In the genomic region with DNA sequence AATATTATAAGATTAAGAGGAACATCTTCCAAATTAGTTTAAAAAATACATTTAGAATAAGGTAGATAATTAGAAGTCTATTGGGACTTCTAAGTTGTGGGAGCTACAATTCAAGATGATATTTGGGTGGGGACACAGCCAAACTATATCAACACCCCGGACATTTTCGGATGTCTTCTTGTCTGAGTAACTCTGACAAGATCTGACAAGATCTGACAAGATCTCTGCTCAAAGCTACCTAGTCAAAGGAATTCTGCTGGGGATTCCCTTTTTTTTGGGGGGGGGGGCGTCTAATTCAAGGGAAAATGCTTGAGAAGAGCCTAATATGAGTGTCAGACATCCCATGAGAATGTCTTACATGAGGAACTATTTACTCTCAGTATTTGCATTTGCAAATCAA, we compare ENCODE assay signal across 35 cellular contexts. TPM values are rescaled to one million over a fixed set of nuclear protein-coding genes. Genes with fewer than 3 reads are reported as not detected.
DNase-seq lines count a peak whose midpoint lies in the region; ATAC-seq, FAIRE-seq and TF ChIP-seq lines count a peak whose summit lies in the region.
"Had no signal": no experiment of that assay in that cellular context is flagged by ENCODE, and none has a peak within 500 bp of the region (broad histone marks: within the 10 kb centered on the region; RNA-seq: fewer than 3 reads in every experiment).

No MANE protein-coding gene starts in this region.

- POLR2A ChIA-PET in RWPE1 (lab: Yijun Ruan, JAX; ENCODE audit: low non-redundant PET): no interaction called here

- TF ChIP-seq CTCF in bronchial epithelial cell (IDR thresholded peaks at IDR 0.05; ENCODE audit: insufficient read depth, low read length, severe bottlenecking): no peak
- no peak for TF ChIP-seq CTCF in epithelial cell of esophagus (IDR thresholded peaks at IDR 0.05; ENCODE audit: insufficient read depth, low read depth, low read length, missing control alignments)
- TF ChIP-seq CTCF in RWPE1 (conservative IDR thresholded peaks at IDR 0.05; ENCODE audit: low read depth): no peak

- H3K27me3 ChIP-seq in bronchial epithelial cell (ENCODE audit: control insufficient read depth, insufficient read depth, low read length): no peaks in the 10 kb centered on the region
- H3K27me3 ChIP-seq: BE2C; BLaER1; BLaER1 treated with 17β-estradiol and CSF1 and Interleukin-3, amounts not matched to agents 10 nM and 100 nM had no signal

- FAIRE-seq in A204.1 (lab: Jason Lieb, UNC): peak; percentile 90
- no peak for FAIRE-seq in bronchial epithelial cell (lab: Jason Lieb, UNC)
- FAIRE-seq: A549, D721Med had no signal

- no peak overlapping the region for H3K27ac ChIP-seq in RWPE1
- H3K27ac ChIP-seq: 22Rv1; A549; BLaER1; BLaER1 treated with 17β-estradiol and CSF1 and Interleukin-3, amounts not matched to agents 10 nM and 100 nM; C4-2B had no signal

- peak; percentile 69 for DNase-seq in bronchial epithelial cell (ENCODE audit: low read depth)
- peak; percentile 69 for DNase-seq in epithelial cell of esophagus (ENCODE audit: low read depth)
- no peak for DNase-seq in RWPE1 (ENCODE audit: low spot score)
- DNase-seq in UCSD-AML1 (lab: John Stamatoyannopoulos, UW; ENCODE audit: unreplicated experiment): no peak
- DNase-seq: 8988T; ACHN; AML-193; BE2C; C1 segment of cervical spinal cord; Caco-2; Calu3; CD4-positive, alpha-beta memory T cell; CD4-positive, alpha-beta T cell; CD4-positive, CD25-positive, alpha-beta regulatory T cell; CD8-positive, alpha-beta memory T cell; CD8-positive, alpha-beta T cell; COR-L47; DMS 273 treated with DMSO at 0.1 percent for 48 hours; DMS153; DMS53; DMS79; DMS79 treated with DMSO at 0.1 percent for 48 hours; DND-41; EL had no signal

- no peak for ATAC-seq in HG03432 (IDR thresholded peaks at IDR 0.05; ENCODE audit: unreplicated experiment)
- ATAC-seq: A549; CD8-positive, alpha-beta T cell had no signal

- CTCF ChIA-PET in RWPE1 (lab: Yijun Ruan, JAX): no interaction called here

- no peaks in the 10 kb centered on the region for H3K36me3 ChIP-seq in bronchial epithelial cell (ENCODE audit: control insufficient read depth, insufficient read depth, low read length)
- H3K36me3 ChIP-seq: BE2C; BLaER1; BLaER1 treated with 17β-estradiol and CSF1 and Interleukin-3, amounts not matched to agents 10 nM and 100 nM had no signal

- H3K4me3 ChIP-seq in bronchial epithelial cell (ENCODE audit: low read depth, low read length) (no peak overlapping the region), epithelial cell of esophagus (ENCODE audit: low read length) (no peak overlapping the region)
- H3K4me3 ChIP-seq: A549; BLaER1; BLaER1 treated with 17β-estradiol and CSF1 and Interleukin-3, amounts not matched to agents 10 nM and 100 nM had no signal

RNA-seq across cellular contexts. Expression of a gene that starts 5.2 kb away (rescaled TPM):
- total RNA-seq in bronchial epithelial cell: under 0.01 and 0.26 TPM in 2 replicates
- total RNA-seq: A172; A673; B cell; CD4-positive, alpha-beta memory T cell; CD4-positive, alpha-beta T cell; CD4-positive, CD25-positive, alpha-beta regulatory T cell; CD8-positive, alpha-beta memory T cell; CD8-positive, alpha-beta T cell had no signal

Comparison
In these comparisons a context has a peak if more than half of its experiments do, and no peak if none do; other contexts are left out.
1. DNase-seq: peak in bronchial epithelial cell (single experiment) and epithelial cell of esophagus (single experiment); none in RWPE1 (single experiment) and UCSD-AML1 (single experiment).